Comparison of ENCODE assay signal across 2 cellular contexts in genomic region chr5:53936481-53937352, GRCh38.
A peak's percentile ranks its signal among the peaks of the same experiment; 100 is the strongest.
TF ChIP-seq lines count a peak whose summit lies in the region.

No MANE protein-coding gene starts in this region.

TF ChIP-seq in liver, 16 proteins besides CTCF, POLR2A, EP300 and RAD21 (continued from another document):
- peak; percentile 45 for TF ChIP-seq ZBTB33 (IDR thresholded peaks at IDR 0.05)
- peak in 1 of 2 donors; percentile 69 for TF ChIP-seq JUND (IDR thresholded peaks at IDR 0.05)
- TF ChIP-seq TAF1 (conservative IDR thresholded peaks at IDR 0.05), result no peak
- peak; percentile 88 for TF ChIP-seq YY1 (IDR thresholded peaks at IDR 0.05)
- TF ChIP-seq ATF3 (IDR thresholded peaks at IDR 0.05), result no peak
- TF ChIP-seq REST (IDR thresholded peaks at IDR 0.05), result peak; percentile 74
- peak; percentile 23 for TF ChIP-seq HNF4G (IDR thresholded peaks at IDR 0.05)
- TF ChIP-seq HNF4A (conservative IDR thresholded peaks at IDR 0.05), result peak; percentile 75 to 85
- peak; percentile 64 for TF ChIP-seq FOXA1 (IDR thresholded peaks at IDR 0.05)
TF ChIP-seq in liver: peak in this region for 13.

TF ChIP-seq in HepG2, 621 proteins besides CTCF, POLR2A, EP300 and RAD21 (continued from another document):
- TF ChIP-seq ZXDC (CRISPR knock-in tag; IDR thresholded peaks at IDR 0.05) (no peak), ZNF639 (CRISPR knock-in tag; conservative IDR thresholded peaks at IDR 0.05) (no peak), ZBTB7B (CRISPR knock-in tag; IDR thresholded peaks at IDR 0.05) (no peak), AFF4 (CRISPR knock-in tag; IDR thresholded peaks at IDR 0.05) (no peak)
